In genomic region chr10:55024718-55025117, GRCh38 we compare ENCODE assay signal across 15 cellular contexts.
DNase-seq lines count a peak whose midpoint lies in the region; ATAC-seq and FAIRE-seq lines count a peak whose summit lies in the region.
"Had no signal": no experiment of that assay in that cellular context is flagged by ENCODE, and none has a peak within 500 bp of the region (broad histone marks: within the 10 kb centered on the region; RNA-seq: fewer than 3 reads in every experiment).

No MANE protein-coding gene starts in this region.

- DNase-seq in DMS153 treated with DMSO at 0.1 percent for 48 hours (lab: John Stamatoyannopoulos, UW; ENCODE audit: unreplicated experiment): peak; percentile 14
- DNase-seq in NCI-H1105 treated with DMSO at 0.1 percent for 48 hours (lab: John Stamatoyannopoulos, UW): peak; percentile 48
- peak; percentile 4 for DNase-seq in SKM-1 (lab: John Stamatoyannopoulos, UW; ENCODE audit: unreplicated experiment)
- DNase-seq in inferior parietal cortex (ENCODE audit: extremely low spot score): peak; percentile 26
- DNase-seq in GM19239 (ENCODE audit: insufficient read length, low spot score): no peak
- no peak for DNase-seq in AG08396 (ENCODE audit: low spot score)
- DNase-seq in NCI-H2107 treated with DMSO at 0.1 percent for 48 hours (lab: John Stamatoyannopoulos, UW; ENCODE audit: unreplicated experiment): no peak
- DNase-seq: activated CD4-positive, alpha-beta T cell treated with anti-CD3 and anti-CD28 coated beads for 36 hours; activated naive CD8-positive, alpha-beta T cell treated with anti-CD3 and anti-CD28 coated beads for 36 hours; activated T-cell treated with anti-CD3 and anti-CD28 coated beads for 4 hours; left lung; naive thymus-derived CD8-positive, alpha-beta T cell; NCI-H1092 treated with DMSO at 0.1 percent for 48 hours had no signal

- FAIRE-seq in GM19239 (lab: Jason Lieb, UNC): no peak

- ATAC-seq in GM21381 (IDR thresholded peaks at IDR 0.05; ENCODE audit: unreplicated experiment): no peak
- ATAC-seq: activated CD4-positive, alpha-beta T cell treated with anti-CD3 and anti-CD28 coated beads for 36 hours; left lung; naive thymus-derived CD8-positive, alpha-beta T cell; right cardiac atrium had no signal

Comparison
In these comparisons a context has a peak if more than half of its experiments do, and no peak if none do; other contexts are left out.
1. DNase-seq: peak in DMS153 treated with DMSO at 0.1 percent for 48 hours (single experiment), NCI-H1105 treated with DMSO at 0.1 percent for 48 hours (single experiment), SKM-1 (single experiment) and inferior parietal cortex (single experiment); none in GM19239 (single experiment), AG08396 (single experiment) and NCI-H2107 treated with DMSO at 0.1 percent for 48 hours (single experiment).